Comparison of ENCODE assay signal across 8 cellular contexts in the genomic region with DNA sequence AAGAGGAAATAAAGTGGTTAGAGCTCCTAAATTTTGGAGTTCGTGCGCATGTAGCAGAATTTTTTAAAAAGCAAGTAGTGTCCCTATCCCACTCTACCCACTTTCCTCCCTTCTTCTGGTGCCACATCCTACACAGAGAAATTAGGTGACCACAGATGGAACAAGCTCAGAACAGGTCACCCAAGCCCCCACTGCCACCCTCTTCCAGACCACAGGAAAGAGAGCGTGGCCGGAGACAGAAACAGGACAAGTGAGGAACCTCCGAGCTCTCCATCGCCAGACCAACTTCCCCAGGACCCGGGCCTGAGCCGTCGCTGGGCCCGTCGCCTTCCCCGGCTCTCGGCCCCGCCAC. TPM values are rescaled to one million over a fixed set of nuclear protein-coding genes. Genes with fewer than 3 reads are reported as not detected.
DNase-seq lines count a peak whose midpoint lies in the region; ATAC-seq and TF ChIP-seq lines count a peak whose summit lies in the region.

No MANE protein-coding gene starts in this region.

- peaks cover 2% of the 10 kb centered on the region for H3K27me3 Mint-ChIP-seq in activated CD8-positive, alpha-beta T cell treated with anti-CD3 and anti-CD28 coated beads, Interleukin-2, amount 10 ng/mL, durations not matched to agents 7 days and 5 days (ENCODE audit: low read depth)
- peaks cover 5 to 21% (median 19%) of the 10 kb centered on the region in 3 donors for H3K27me3 Mint-ChIP-seq in immature natural killer cell (ENCODE audit: low read depth in 3 of 3)

- intact Hi-C loops in A673 (cut with micrococcal nuclease; ENCODE audit: unreplicated experiment) = loop anchor here (5.0 kb wide), 1 partner anchor 69 kb away; no protein-coding TSS in a partner anchor

- CTCF ChIA-PET in A673 (lab: Charles Lee) = no interaction called here
- CTCF ChIA-PET in activated CD8-positive, alpha-beta T cell treated with anti-CD3 and anti-CD28 coated beads, Interleukin-2, amount 10 ng/mL, durations not matched to agents 7 days and 5 days (lab: Charles Lee) = interaction anchor here (0.6 to 3.0 kb wide), 7 partner anchors 11 to 163 kb away, joined by 3 to 26 read pairs (median 4); no protein-coding TSS in a partner anchor

- ATAC-seq in activated CD8-positive, alpha-beta T cell treated with anti-CD3 and anti-CD28 coated beads, Interleukin-2, amount 10 ng/mL, durations not matched to agents 7 days and 5 days = no peak
- no peak for ATAC-seq in GM21825 (IDR thresholded peaks at IDR 0.05; ENCODE audit: unreplicated experiment)

- peak overlapping the region; percentile 99 for H3K27ac ChIP-seq in A673 (ENCODE audit: low read depth, low read length, poor library complexity, severe bottlenecking)
- peak overlapping the region; percentile 98 for H3K27ac ChIP-seq in temporal lobe (ENCODE audit: low read depth, low read length)

- peak overlapping the region; percentile 93 for H3K4me3 Mint-ChIP-seq in activated CD8-positive, alpha-beta T cell treated with anti-CD3 and anti-CD28 coated beads, Interleukin-2, amount 10 ng/mL, durations not matched to agents 7 days and 5 days
- H3K4me3 Mint-ChIP-seq in immature natural killer cell = peak overlapping the region; percentile 94 to 100 (median 96)

- H3K36me3 Mint-ChIP-seq in activated CD8-positive, alpha-beta T cell treated with anti-CD3 and anti-CD28 coated beads, Interleukin-2, amount 10 ng/mL, durations not matched to agents 7 days and 5 days (ENCODE audit: low read depth) = peaks cover 25% of the 10 kb centered on the region
- H3K36me3 Mint-ChIP-seq in immature natural killer cell = peaks cover 4 to 6% (median 4%) of the 10 kb centered on the region in 3 donors

- H3K9me3 Mint-ChIP-seq in activated CD8-positive, alpha-beta T cell treated with anti-CD3 and anti-CD28 coated beads, Interleukin-2, amount 10 ng/mL, durations not matched to agents 7 days and 5 days (ENCODE audit: insufficient read depth) = no peaks in the 10 kb centered on the region
- no peaks in the 10 kb centered on the region for H3K9me3 Mint-ChIP-seq in immature natural killer cell

- TF ChIP-seq CTCF in A673 (conservative IDR thresholded peaks at IDR 0.05; ENCODE audit: low read depth, low read length) = no peak

- H3K27ac Mint-ChIP-seq in activated CD8-positive, alpha-beta T cell treated with anti-CD3 and anti-CD28 coated beads, Interleukin-2, amount 10 ng/mL, durations not matched to agents 7 days and 5 days = peak overlapping the region; percentile 96
- H3K27ac Mint-ChIP-seq in immature natural killer cell = peak overlapping the region; percentile 94 to 98 (median 96)

- H3K4me3 ChIP-seq in A673 (ENCODE audit: low read depth, low read length, poor library complexity, severe bottlenecking) (peak overlapping the region; percentile 95), H7 (ENCODE audit: insufficient read depth, low read depth, low read length) (peak overlapping the region; percentile 94)

- no TSS peak for BruUV-seq in A673 (replicated peaks; lab: Mats Ljungman, UMichigan)

- peaks cover 20% of the 10 kb centered on the region for H3K4me1 ChIP-seq in A673 (ENCODE audit: insufficient read depth, low read length, poor library complexity, severe bottlenecking)

- DNase-seq in A673 (ENCODE audit: low spot score) (no peak), H7 (no peak), immature natural killer cell (no peak), HCEC 1CT (no peak), NCI-H345 (lab: John Stamatoyannopoulos, UW) (no peak)
- DNase-seq in activated CD8-positive, alpha-beta T cell treated with anti-CD3 and anti-CD28 coated beads, Interleukin-2, amount 10 ng/mL, durations not matched to agents 7 days and 5 days = no peak

- POLR2A ChIA-PET in A673 (lab: Charles Lee; ENCODE audit: low non-redundant PET) = no interaction called here
- POLR2A ChIA-PET in activated CD8-positive, alpha-beta T cell treated with anti-CD3 and anti-CD28 coated beads, Interleukin-2, amount 10 ng/mL, durations not matched to agents 7 days and 5 days (lab: Charles Lee) = interaction anchor here (0.7 to 1.7 kb wide), 10 partner anchors 9 to 277 kb away, joined by 3 to 8 read pairs (median 4); no protein-coding TSS in a partner anchor

- no peaks in the 10 kb centered on the region for H3K36me3 ChIP-seq in A673 (ENCODE audit: insufficient read depth, low read length, poor library complexity, severe bottlenecking)
- H3K36me3 ChIP-seq in H7 (replicated peaks; ENCODE audit: control insufficient read depth, insufficient read depth, low read length) = peaks cover 1% of the 10 kb centered on the region; the same call in 1 of the 2 replicates

- H3K27me3 ChIP-seq in A673 (replicated peaks; ENCODE audit: insufficient read depth, low read depth, low read length, poor library complexity) (no peaks in the 10 kb centered on the region), H7 (ENCODE audit: control insufficient read depth, insufficient read depth, low read length) (no peaks in the 10 kb centered on the region)

- no peaks in the 10 kb centered on the region for H3K9me3 ChIP-seq in A673 (ENCODE audit: low read depth, low read length, poor library complexity, severe bottlenecking)

- H3K4me1 Mint-ChIP-seq in activated CD8-positive, alpha-beta T cell treated with anti-CD3 and anti-CD28 coated beads, Interleukin-2, amount 10 ng/mL, durations not matched to agents 7 days and 5 days (ENCODE audit: low read depth) = peaks cover 44% of the 10 kb centered on the region
- H3K4me1 Mint-ChIP-seq in immature natural killer cell = peaks cover 52 to 55% of the 10 kb centered on the region in 2 donors

RNA-seq across cellular contexts. Expression of a gene that starts 0.4 kb away (rescaled TPM):
- total RNA-seq in A673 (2021) (50.5 and 53.0 TPM in 2 replicates), temporal lobe (30.2 TPM)
- 18.1 and 20.9 TPM in 2 replicates for total RNA-seq in H7 (2014; rRNA removed; shearing (Covaris generic))
- 10 to 100 TPM; 34.6 to 35.0 TPM for total RNA-seq in activated CD8-positive, alpha-beta T cell treated with anti-CD3 and anti-CD28 coated beads, Interleukin-2, amount 10 ng/mL, durations not matched to agents 7 days and 5 days
- 10 to 100 TPM; 25.1 to 83.2 (median 47.2) TPM for polyA plus RNA-seq in immature natural killer cell
